ENCODE assay signal across 8 cellular contexts in genomic region chr19:57362997-57363705, GRCh38. TPM values are rescaled to one million over a fixed set of nuclear protein-coding genes. Genes with fewer than 3 reads are reported as not detected.
DNase-seq lines count a peak whose midpoint lies in the region; ATAC-seq and TF ChIP-seq lines count a peak whose summit lies in the region.

TRAPPC2B (plus strand) TSS chr19:57363551; CDS start chr19:57364834, 1,283 bp downstream.
ZNF547 (plus strand) TSS chr19:57363551; CDS start chr19:57368556, 5,005 bp downstream.

- TF ChIP-seq CTCF in fibroblast of pulmonary artery (IDR thresholded peaks at IDR 0.05; ENCODE audit: low read length, missing control alignments) (no peak), natural killer cell (IDR thresholded peaks at IDR 0.05) (no peak)

- peaks cover 0 to 8% of the 10 kb centered on the region in 2 donors for H3K9me3 Mint-ChIP-seq in natural killer cell

- peak within 1 kb of the TSS; percentile 96 to 98 for H3K27ac Mint-ChIP-seq in natural killer cell

- H3K4me1 Mint-ChIP-seq in natural killer cell, result peaks cover 18 to 19% of the 10 kb centered on the region in 2 donors

- TF ChIP-seq POLR2A in Raji (IDR thresholded peaks at IDR 0.05; ENCODE audit: insufficient read depth, low read depth, low read length), result peak; percentile 57

- H3K36me3 Mint-ChIP-seq in natural killer cell, result peaks cover 20% of the 10 kb centered on the region

- intact Hi-C loops in natural killer cell (cut with micrococcal nuclease), result loop anchor here (1.0 kb wide), 6 partner anchors 12 to 792 kb away; partner anchors contain the start of genes ZNF17, ZNF304, ZNF460 and ZNF548

- no peaks in the 10 kb centered on the region for H3K36me3 ChIP-seq in H7 (replicated peaks; ENCODE audit: control insufficient read depth, insufficient read depth, low read length)

- peak within 1 kb of the TSS; percentile 61 for H3K4me3 ChIP-seq in H7 (ENCODE audit: insufficient read depth, low read depth, low read length)
- H3K4me3 ChIP-seq in fibroblast of pulmonary artery (replicated peaks; ENCODE audit: low read depth, low read length), result peak within 1 kb of the TSS; percentile 91

- no peaks in the 10 kb centered on the region for H3K27me3 ChIP-seq in H7 (ENCODE audit: control insufficient read depth, insufficient read depth, low read length)

- peak; percentile 88 to 96 (median 90) for ATAC-seq in natural killer cell

- DNase-seq in ELR (ENCODE audit: low read depth) (peak; percentile 99), H7 (peak; percentile 93), M059J (ENCODE audit: low read depth) (peak; percentile 99), fibroblast of pulmonary artery (ENCODE audit: low read depth) (peak; percentile 100), natural killer cell (peak; percentile 99)
- DNase-seq in activated effector memory CD4-positive, alpha-beta T cell treated with anti-CD3 and anti-CD28 coated beads, Interleukin-2, amount 50 U/mL, for 16 hours, result peak; percentile 99
- peak; percentile 93 to 98 (median 98) for DNase-seq in stimulated activated naive CD4-positive, alpha-beta T cell (lab: John Stamatoyannopoulos, UW)

- H3K27me3 Mint-ChIP-seq in natural killer cell (ENCODE audit: low read depth in 2 of 2), result no peaks in the 10 kb centered on the region

- peak within 1 kb of the TSS; percentile 92 for H3K4me3 Mint-ChIP-seq in natural killer cell

RNA-seq across cellular contexts. Expression of gene TRAPPC2B, which starts in this region (rescaled TPM):
- total RNA-seq in H7 (2014; rRNA removed; shearing (Covaris generic)), result 10.1 and 10.4 TPM in 2 replicates
- total RNA-seq in M059J (2014; rRNA removed; shearing (Covaris generic)), result 32.7 and 34.6 TPM in 2 replicates
- 10 to 100 TPM in 2 of 3 donors, 1 to 10 TPM in 1; 7.4 to 15.6 (median 13.7) TPM for total RNA-seq in natural killer cell

RNA-seq across cellular contexts. Expression of gene ZNF547, which starts in this region (rescaled TPM):
- 1.7 and 1.8 TPM in 2 replicates for total RNA-seq in H7 (2014; rRNA removed; shearing (Covaris generic))
- 1.9 and 5.6 TPM in 2 replicates for total RNA-seq in M059J (2014; rRNA removed; shearing (Covaris generic))
- total RNA-seq in natural killer cell, result 1 to 10 TPM in 1 of 3 donors, under 1 TPM in 2; 0.48 to 1.2 (median 0.92) TPM

Comparison
In these comparisons a context has a peak if more than half of its experiments do, and no peak if none do; other contexts are left out.
1. Peak in every context shown above with its lines: DNase-seq, ATAC-seq and H3K4me3 ChIP-seq.